Comparison of ENCODE assay signal across 1 cellular context in the genomic region with DNA sequence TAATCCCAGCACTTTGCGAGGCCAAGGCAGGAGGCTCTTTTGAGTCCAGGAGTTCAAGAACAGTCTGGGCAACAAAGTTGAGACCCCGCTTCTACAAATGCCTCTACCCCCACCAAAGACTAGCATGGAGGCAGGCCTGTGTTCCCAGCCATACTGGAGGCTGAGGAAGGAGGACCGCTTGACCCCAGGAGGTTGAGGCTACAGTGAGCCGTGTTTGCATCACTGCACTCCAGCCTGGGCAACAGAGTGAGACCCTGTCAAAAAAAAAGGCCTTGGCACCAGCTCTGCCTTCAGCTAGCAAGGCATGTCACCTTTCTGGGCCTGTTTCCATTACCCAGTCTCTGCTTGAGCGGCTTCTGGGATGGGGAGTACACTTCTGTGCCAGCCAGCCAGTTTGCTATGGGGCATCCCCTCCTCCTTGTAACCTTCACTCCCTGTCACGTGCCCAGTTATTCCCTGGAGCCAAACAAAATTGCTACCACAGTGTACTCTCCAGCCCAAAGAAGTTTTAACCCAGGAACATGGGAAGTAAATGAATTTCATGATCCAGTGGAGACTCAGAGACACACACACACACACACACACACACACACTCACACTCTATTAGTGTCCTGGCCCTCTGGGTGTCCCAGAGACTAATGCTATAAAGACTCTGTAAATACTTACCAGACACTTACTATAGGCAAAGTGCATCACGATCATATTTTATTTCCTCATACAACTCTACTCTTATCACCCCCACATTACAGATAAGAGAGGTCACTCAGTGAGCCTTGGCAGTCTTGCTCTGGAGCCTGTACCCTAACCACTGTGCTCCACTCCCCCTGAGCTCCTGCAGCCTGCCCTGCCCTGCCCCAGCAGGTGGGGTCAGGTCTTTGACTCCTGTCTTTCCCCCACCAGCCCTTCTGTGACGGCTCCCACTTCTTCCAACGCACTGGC.
A peak's percentile ranks its signal among the peaks of the same experiment; 100 is the strongest.
TF ChIP-seq lines count a peak whose summit lies in the region.

No MANE protein-coding gene starts in this region.

TF ChIP-seq in liver, 16 proteins besides CTCF, POLR2A, EP300 and RAD21 (continued from another document):
- TF ChIP-seq EGR1 (IDR thresholded peaks at IDR 0.05; ENCODE audit: low read depth in 2 of 2) (no peak), FOXA1 (IDR thresholded peaks at IDR 0.05) (peak; percentile 21), RXRA (IDR thresholded peaks at IDR 0.05) (peak; percentile 27 to 67)
